ENCODE assay signal across 7 cellular contexts in the genomic region with DNA sequence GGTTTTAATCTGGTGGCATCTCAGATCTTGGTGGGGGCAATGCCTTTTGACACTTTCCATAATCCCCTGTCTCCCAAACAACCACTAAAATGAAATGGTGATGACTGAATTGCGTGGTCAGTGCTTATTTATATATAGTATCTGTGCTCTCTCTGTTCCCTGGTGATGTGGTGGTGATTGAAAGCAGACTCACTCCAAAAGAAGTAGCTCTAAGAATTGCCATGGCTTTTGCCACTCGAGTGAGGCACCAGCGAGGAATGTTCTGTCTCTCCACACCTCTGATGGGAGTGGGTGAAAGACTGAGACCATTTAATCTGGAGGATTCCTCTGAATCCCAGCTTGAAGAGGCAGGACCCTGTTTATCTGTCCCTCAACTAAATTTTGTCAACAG. TPM values are rescaled to one million over a fixed set of nuclear protein-coding genes. Genes with fewer than 3 reads are reported as not detected.
DNase-seq lines count a peak whose midpoint lies in the region; ATAC-seq and TF ChIP-seq lines count a peak whose summit lies in the region.

No MANE protein-coding gene starts in this region.

- CTCF ChIA-PET in HCT116 (lab: Charles Lee): interaction anchor here (1.0 to 1.3 kb wide), 2 partner anchors 146 to 195 kb away, joined by 6 to 8 read pairs; partner anchors contain the start of gene SMNDC1
- CTCF ChIA-PET in activated CD8-positive, alpha-beta T cell treated with anti-CD3 and anti-CD28 coated beads, Interleukin-2, amount 10 ng/mL, durations not matched to agents 7 days and 5 days (lab: Charles Lee): interaction anchor here (0.7 to 8.1 kb wide), 8 partner anchors 9 to 195 kb away, joined by 3 to 85 read pairs (median 4); partner anchors contain the start of gene SMNDC1

- peak overlapping the region; percentile 97 for H3K4me3 Mint-ChIP-seq in activated CD8-positive, alpha-beta T cell treated with anti-CD3 and anti-CD28 coated beads, Interleukin-2, amount 10 ng/mL, durations not matched to agents 7 days and 5 days
- no peak overlapping the region for H3K4me3 Mint-ChIP-seq in glutamatergic neuron (ENCODE audit: unreplicated experiment)
- peak overlapping the region; percentile 88 to 92 for H3K4me3 Mint-ChIP-seq in stimulated activated naive CD8-positive, alpha-beta T cell treated with anti-CD3 and anti-CD28 coated beads, Interleukin-15, amount 100 ng/mL, for 72 hours

- H3K27ac ChIP-seq in HCT116 (ENCODE audit: low read depth, low read length): peak overlapping the region; percentile 65

- H3K36me3 Mint-ChIP-seq in activated CD8-positive, alpha-beta T cell treated with anti-CD3 and anti-CD28 coated beads, Interleukin-2, amount 10 ng/mL, durations not matched to agents 7 days and 5 days (ENCODE audit: low read depth): peaks cover 54% of the 10 kb centered on the region
- no peaks in the 10 kb centered on the region for H3K36me3 Mint-ChIP-seq in glutamatergic neuron (ENCODE audit: unreplicated experiment)

- peak overlapping the region; percentile 90 to 92 for H3K4me3 ChIP-seq in HCT116 (replicated peaks in 1 of 2; ENCODE audit: low read depth in 1 of 2, low read length in 2 of 2)

- H2AFZ ChIP-seq in HCT116 (ENCODE audit: low read depth, low read length, poor library complexity, severe bottlenecking): no peak overlapping the region

- TF ChIP-seq CTCF in HCT116 (IDR thresholded peaks at IDR 0.05 in 2 of 3, conservative IDR thresholded peaks at IDR 0.05 in 1 of 3; ENCODE audit: borderline replicate concordance in 1 of 3, insufficient read depth in 1 of 3, low read depth in 2 of 3, low read length in 2 of 3) (no peak), glutamatergic neuron (IDR thresholded peaks at IDR 0.05; ENCODE audit: partially characterized antibody, unreplicated experiment) (no peak)

- H3K9ac ChIP-seq in HCT116 (ENCODE audit: low read length): peak overlapping the region; percentile 86

- H3K4me1 Mint-ChIP-seq in activated CD8-positive, alpha-beta T cell treated with anti-CD3 and anti-CD28 coated beads, Interleukin-2, amount 10 ng/mL, durations not matched to agents 7 days and 5 days (ENCODE audit: low read depth): peaks cover 86% of the 10 kb centered on the region
- peaks cover 48% of the 10 kb centered on the region for H3K4me1 Mint-ChIP-seq in glutamatergic neuron (ENCODE audit: low read depth, unreplicated experiment)
- H3K4me1 Mint-ChIP-seq in stimulated activated naive CD8-positive, alpha-beta T cell treated with anti-CD3 and anti-CD28 coated beads, Interleukin-15, amount 100 ng/mL, for 72 hours: peaks cover 82% of the 10 kb centered on the region

- peak overlapping the region; percentile 89 for H3K27ac Mint-ChIP-seq in activated CD8-positive, alpha-beta T cell treated with anti-CD3 and anti-CD28 coated beads, Interleukin-2, amount 10 ng/mL, durations not matched to agents 7 days and 5 days
- H3K27ac Mint-ChIP-seq in glutamatergic neuron (ENCODE audit: unreplicated experiment): peak overlapping the region; percentile 3
- H3K27ac Mint-ChIP-seq in stimulated activated naive CD8-positive, alpha-beta T cell treated with anti-CD3 and anti-CD28 coated beads, Interleukin-15, amount 100 ng/mL, for 72 hours: peak overlapping the region; percentile 33 to 91

- peak overlapping the region; percentile 90 for H3K4me2 ChIP-seq in HCT116 (ENCODE audit: low read length)

- BruUV-seq in HCT116 (replicated peaks; lab: Mats Ljungman, UMichigan): no TSS peak

- no peaks in the 10 kb centered on the region for H3K9me3 Mint-ChIP-seq in activated CD8-positive, alpha-beta T cell treated with anti-CD3 and anti-CD28 coated beads, Interleukin-2, amount 10 ng/mL, durations not matched to agents 7 days and 5 days (ENCODE audit: insufficient read depth)
- H3K9me3 Mint-ChIP-seq in glutamatergic neuron (ENCODE audit: unreplicated experiment): peaks cover 3% of the 10 kb centered on the region
- H3K9me3 Mint-ChIP-seq in stimulated activated naive CD8-positive, alpha-beta T cell treated with anti-CD3 and anti-CD28 coated beads, Interleukin-15, amount 100 ng/mL, for 72 hours: no peaks in the 10 kb centered on the region

- H3K27me3 Mint-ChIP-seq in activated CD8-positive, alpha-beta T cell treated with anti-CD3 and anti-CD28 coated beads, Interleukin-2, amount 10 ng/mL, durations not matched to agents 7 days and 5 days (ENCODE audit: low read depth): no peaks in the 10 kb centered on the region
- H3K27me3 Mint-ChIP-seq in glutamatergic neuron (ENCODE audit: unreplicated experiment): peaks cover 13% of the 10 kb centered on the region
- H3K27me3 Mint-ChIP-seq in stimulated activated naive CD8-positive, alpha-beta T cell treated with anti-CD3 and anti-CD28 coated beads, Interleukin-15, amount 100 ng/mL, for 72 hours: no peaks in the 10 kb centered on the region

- RAD21 ChIA-PET in HCT116 (lab: Charles Lee; ENCODE audit: low non-redundant PET in 1 of 2, low total read pairs in 2 of 2, uncharacterized antibody in 2 of 2, unreplicated experiment in 2 of 2): interaction anchor here in 1 of 2 experiments (1.2 to 1.5 kb wide), 2 partner anchors 146 to 232 kb away, joined by 3 to 5 read pairs; no protein-coding TSS in a partner anchor

- peaks cover 24 to 57% of the 10 kb centered on the region in 2 experiments for H3K36me3 ChIP-seq in HCT116 (ENCODE audit: control insufficient read depth in 1 of 2, insufficient read depth in 2 of 2, low read length in 2 of 2)

- TF ChIP-seq POLR2A in HCT116 (IDR thresholded peaks at IDR 0.05; ENCODE audit: borderline replicate concordance, extremely low read depth, insufficient read depth, insufficient read length): no peak

- peaks cover 57% of the 10 kb centered on the region; the same call in 1 of the 2 replicates for H4K20me1 ChIP-seq in HCT116 (ENCODE audit: insufficient read depth)

- ATAC-seq in HCT116: no peak
- ATAC-seq in activated CD8-positive, alpha-beta T cell treated with anti-CD3 and anti-CD28 coated beads, Interleukin-2, amount 10 ng/mL, durations not matched to agents 7 days and 5 days: no peak
- ATAC-seq in stimulated activated naive CD8-positive, alpha-beta T cell treated with anti-CD3 and anti-CD28 coated beads, Interleukin-15, amount 100 ng/mL, for 72 hours: no peak
- ATAC-seq in HG02759 (IDR thresholded peaks at IDR 0.05; ENCODE audit: unreplicated experiment): no peak

- H3K27me3 ChIP-seq in HCT116 (ENCODE audit: insufficient read depth, low read length): no peaks in the 10 kb centered on the region

- no peaks in the 10 kb centered on the region for H3K9me3 ChIP-seq in HCT116 (ENCODE audit: control insufficient read depth in 1 of 2, insufficient read depth in 1 of 2, low read depth in 1 of 2, low read length in 2 of 2)

- DNase-seq in HCT116 (ENCODE audit: low read depth, low spot score): no peak
- no peak for DNase-seq in activated CD8-positive, alpha-beta T cell treated with anti-CD3 and anti-CD28 coated beads, Interleukin-2, amount 10 ng/mL, durations not matched to agents 7 days and 5 days
- DNase-seq in glutamatergic neuron: no peak
- no peak for DNase-seq in stimulated activated naive CD8-positive, alpha-beta T cell treated with anti-CD3 and anti-CD28 coated beads, Interleukin-15, amount 100 ng/mL, for 72 hours
- DNase-seq in cortex of kidney (lab: John Stamatoyannopoulos, UW): no peak
- no peak for DNase-seq in mesenteric fat pad (ENCODE audit: low spot score)

- H3K9me2 ChIP-seq in HCT116 (ENCODE audit: insufficient read depth): no peaks in the 10 kb centered on the region

- peaks cover 97% of the 10 kb centered on the region for H3K79me2 ChIP-seq in HCT116 (ENCODE audit: insufficient read depth, low read length)

- intact Hi-C loops in HCT116 (cut with micrococcal nuclease): loop anchor here (2.0 to 5.0 kb wide), 2 partner anchors 30 to 102 kb away; no protein-coding TSS in a partner anchor

- POLR2A ChIA-PET in HCT116 (lab: Charles Lee): interaction anchor here (0.8 to 24.1 kb wide), 18 partner anchors 8 to 195 kb away, joined by 3 to 438 read pairs (median 4); partner anchors contain the start of gene SMNDC1
- POLR2A ChIA-PET in activated CD8-positive, alpha-beta T cell treated with anti-CD3 and anti-CD28 coated beads, Interleukin-2, amount 10 ng/mL, durations not matched to agents 7 days and 5 days (lab: Charles Lee): interaction anchor here (1.0 to 1.3 kb wide), 5 partner anchors 29 to 194 kb away, joined by 3 to 8 read pairs (median 3); no protein-coding TSS in a partner anchor

- TF ChIP-seq RAD21 in HCT116 (IDR thresholded peaks at IDR 0.05; ENCODE audit: low read depth): no peak

- peaks cover 52 to 77% of the 10 kb centered on the region in 2 experiments for H3K4me1 ChIP-seq in HCT116 (ENCODE audit: control insufficient read depth in 1 of 2, insufficient read depth in 2 of 2, low read length in 2 of 2)

TF ChIP-seq in HCT116, 20 proteins besides CTCF, POLR2A, EP300 and RAD21 (continues in another document):
- TF ChIP-seq SRF (IDR thresholded peaks at IDR 0.05; ENCODE audit: low read depth) (no peak), EZH2 (IDR thresholded peaks at IDR 0.05) (no peak), ELF1 (IDR thresholded peaks at IDR 0.05; ENCODE audit: borderline replicate concordance, low read depth) (no peak), SP1 (IDR thresholded peaks at IDR 0.05; ENCODE audit: low read depth) (no peak), SIN3A (IDR thresholded peaks at IDR 0.05; ENCODE audit: low read depth) (no peak)

RNA-seq across cellular contexts. Expression of gene DUSP5, which starts 2.8 kb away (rescaled TPM):
- total RNA-seq in HCT116 (2021; ENCODE audit: unreplicated experiment): 137 TPM
- 199 and 315 TPM in 2 replicates for polyA plus RNA-seq in HCT116 (2012)
- total RNA-seq in activated CD8-positive, alpha-beta T cell treated with anti-CD3 and anti-CD28 coated beads, Interleukin-2, amount 10 ng/mL, durations not matched to agents 7 days and 5 days: 10 to 100 TPM; 26.8 to 27.8 TPM
- total RNA-seq in glutamatergic neuron (ENCODE audit: unreplicated experiment): 2.4 TPM
- total RNA-seq in mesenteric fat pad: 32.4 TPM

Comparison
In these comparisons a context has a peak if more than half of its experiments do, and no peak if none do; other contexts are left out.
1. H3K27ac Mint-ChIP-seq: peak in every context shown above with its lines; median percentile 89 in activated CD8-positive, alpha-beta T cell treated with anti-CD3 and anti-CD28 coated beads, Interleukin-2, amount 10 ng/mL, durations not matched to agents 7 days and 5 days; 62 in stimulated activated naive CD8-positive, alpha-beta T cell treated with anti-CD3 and anti-CD28 coated beads, Interleukin-15, amount 100 ng/mL, for 72 hours; 3 in glutamatergic neuron.